In the genomic region with DNA sequence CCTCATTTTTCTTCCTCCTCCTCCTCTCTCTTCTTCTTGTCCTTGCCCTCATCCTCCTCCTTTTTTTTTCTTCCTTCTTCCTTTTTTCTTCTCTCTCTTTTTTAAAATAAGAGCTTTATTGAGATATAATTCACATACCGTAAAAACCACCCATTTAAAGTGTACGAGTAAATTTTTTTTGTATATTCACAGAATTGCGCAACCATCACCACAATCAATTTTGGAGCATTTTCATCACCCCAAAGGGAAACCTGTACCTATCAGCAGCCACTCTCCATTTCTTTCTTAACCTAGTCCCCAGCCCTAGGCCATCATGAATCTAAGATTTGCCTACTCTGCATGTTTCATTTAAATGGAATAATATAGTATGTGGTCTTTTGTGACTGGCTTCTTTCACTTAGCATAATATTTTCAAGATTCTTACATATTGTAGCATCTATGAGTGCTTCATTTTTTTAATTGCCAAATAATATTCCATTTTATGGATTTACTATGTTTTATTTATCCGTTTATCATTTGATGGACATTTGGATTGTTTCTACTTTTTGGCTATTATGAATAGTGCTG, we compare ENCODE assay signal across 4 cellular contexts.
TF ChIP-seq lines count a peak whose summit lies in the region.

No MANE protein-coding gene starts in this region.

TF ChIP-seq in A549, 52 proteins besides CTCF, POLR2A, EP300 and RAD21:
- TF ChIP-seq ZC3H11A (IDR thresholded peaks at IDR 0.05) = no peak
- TF ChIP-seq CBX2 (IDR thresholded peaks at IDR 0.05; ENCODE audit: borderline replicate concordance, low read depth) = no peak
- TF ChIP-seq CEBPB (IDR thresholded peaks at IDR 0.05) = peak; percentile 89 to 91
- no peak for TF ChIP-seq ZFP36 (IDR thresholded peaks at IDR 0.05; ENCODE audit: borderline replicate concordance, partially characterized antibody)

TF ChIP-seq in IMR-90, 13 proteins besides CTCF, POLR2A, EP300 and RAD21:
- TF ChIP-seq CEBPB (IDR thresholded peaks at IDR 0.05; ENCODE audit: low read depth, low read length) (peak; percentile 92), RFX5 (IDR thresholded peaks at IDR 0.05; ENCODE audit: low read depth, low read length) (no peak)

TF ChIP-seq in K562, 482 proteins besides CTCF, POLR2A, EP300 and RAD21:
- TF ChIP-seq FOXJ2 (tag; IDR thresholded peaks at IDR 0.05) = no peak
- no peak for TF ChIP-seq L3MBTL2 (IDR thresholded peaks at IDR 0.05)
- TF ChIP-seq, protein P1, sequence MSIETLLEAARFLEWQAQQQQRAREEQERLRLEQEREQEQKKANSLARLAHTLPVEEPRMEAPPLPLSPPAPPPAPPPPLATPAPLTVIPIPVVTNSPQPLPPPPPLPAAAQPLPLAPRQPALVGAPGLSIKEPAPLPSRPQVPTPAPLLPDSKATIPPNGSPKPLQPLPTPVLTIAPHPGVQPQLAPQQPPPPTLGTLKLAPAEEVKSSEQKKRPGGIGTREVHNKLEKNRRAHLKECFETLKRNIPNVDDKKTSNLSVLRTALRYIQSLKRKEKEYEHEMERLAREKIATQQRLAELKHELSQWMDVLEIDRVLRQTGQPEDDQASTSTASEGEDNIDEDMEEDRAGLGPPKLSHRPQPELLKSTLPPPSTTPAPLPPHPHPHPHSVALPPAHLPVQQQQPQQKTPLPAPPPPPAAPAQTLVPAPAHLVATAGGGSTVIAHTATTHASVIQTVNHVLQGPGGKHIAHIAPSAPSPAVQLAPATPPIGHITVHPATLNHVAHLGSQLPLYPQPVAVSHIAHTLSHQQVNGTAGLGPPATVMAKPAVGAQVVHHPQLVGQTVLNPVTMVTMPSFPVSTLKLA (conservative IDR thresholded peaks at IDR 0.05) = no peak
- TF ChIP-seq CEBPG (CRISPR knock-in tag; IDR thresholded peaks at IDR 0.05) = peak; percentile 68
- peak; percentile 77 to 97 for TF ChIP-seq CEBPG (tag; conservative IDR thresholded peaks at IDR 0.05 in 1 of 2, IDR thresholded peaks at IDR 0.05 in 1 of 2)
- TF ChIP-seq FOXJ3 (CRISPR knock-in tag; IDR thresholded peaks at IDR 0.05) = no peak
- TF ChIP-seq C11orf30 (IDR thresholded peaks at IDR 0.05; ENCODE audit: low read depth) = 0 out of 2 replicates have a peak, but pooled peaks have one; percentile 19
- TF ChIP-seq, protein P2, sequence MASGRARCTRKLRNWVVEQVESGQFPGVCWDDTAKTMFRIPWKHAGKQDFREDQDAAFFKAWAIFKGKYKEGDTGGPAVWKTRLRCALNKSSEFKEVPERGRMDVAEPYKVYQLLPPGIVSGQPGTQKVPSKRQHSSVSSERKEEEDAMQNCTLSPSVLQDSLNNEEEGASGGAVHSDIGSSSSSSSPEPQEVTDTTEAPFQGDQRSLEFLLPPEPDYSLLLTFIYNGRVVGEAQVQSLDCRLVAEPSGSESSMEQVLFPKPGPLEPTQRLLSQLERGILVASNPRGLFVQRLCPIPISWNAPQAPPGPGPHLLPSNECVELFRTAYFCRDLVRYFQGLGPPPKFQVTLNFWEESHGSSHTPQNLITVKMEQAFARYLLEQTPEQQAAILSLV (tag; IDR thresholded peaks at IDR 0.05) = peak; percentile 80; the same call in 1 of the 2 replicates
- TF ChIP-seq ZNF316 (IDR thresholded peaks at IDR 0.05) = peak; percentile 62; the same call in 1 of the 2 replicates
- TF ChIP-seq CEBPB (tag; IDR thresholded peaks at IDR 0.05) = peak; percentile 95
- TF ChIP-seq, protein P3, sequence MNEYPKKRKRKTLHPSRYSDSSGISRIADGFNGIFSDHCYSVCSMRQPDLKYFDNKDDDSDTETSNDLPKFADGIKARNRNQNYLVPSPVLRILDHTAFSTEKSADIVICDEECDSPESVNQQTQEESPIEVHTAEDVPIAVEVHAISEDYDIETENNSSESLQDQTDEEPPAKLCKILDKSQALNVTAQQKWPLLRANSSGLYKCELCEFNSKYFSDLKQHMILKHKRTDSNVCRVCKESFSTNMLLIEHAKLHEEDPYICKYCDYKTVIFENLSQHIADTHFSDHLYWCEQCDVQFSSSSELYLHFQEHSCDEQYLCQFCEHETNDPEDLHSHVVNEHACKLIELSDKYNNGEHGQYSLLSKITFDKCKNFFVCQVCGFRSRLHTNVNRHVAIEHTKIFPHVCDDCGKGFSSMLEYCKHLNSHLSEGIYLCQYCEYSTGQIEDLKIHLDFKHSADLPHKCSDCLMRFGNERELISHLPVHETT (CRISPR knock-in tag; conservative IDR thresholded peaks at IDR 0.05 in 1 of 2, IDR thresholded peaks at IDR 0.05 in 1 of 2) = 0 out of 4 replicates have a peak, but pooled peaks of 1 of the 2 experiments have one; percentile 13
- no peak for TF ChIP-seq EWSR1 (IDR thresholded peaks at IDR 0.05; ENCODE audit: borderline replicate concordance, low read depth, partially characterized antibody)
- TF ChIP-seq CCNT2 (IDR thresholded peaks at IDR 0.05; ENCODE audit: borderline replicate concordance, extremely low read depth, insufficient read length, low read depth, low read length) = no peak

TF ChIP-seq in HepG2, 621 proteins besides CTCF, POLR2A, EP300 and RAD21:
- TF ChIP-seq CEBPG (CRISPR knock-in tag; IDR thresholded peaks at IDR 0.05) (peak; percentile 52), ZNF180 (CRISPR knock-in tag; IDR thresholded peaks at IDR 0.05; ENCODE audit: borderline replicate concordance, low read depth) (no peak), CEBPB (IDR thresholded peaks at IDR 0.05; ENCODE audit: borderline replicate concordance, low read depth, low read length) (peak; percentile 87), TEAD2 (CRISPR knock-in tag; IDR thresholded peaks at IDR 0.05) (no peak)
